Comparison of ENCODE assay signal across 9 cellular contexts in the genomic region with DNA sequence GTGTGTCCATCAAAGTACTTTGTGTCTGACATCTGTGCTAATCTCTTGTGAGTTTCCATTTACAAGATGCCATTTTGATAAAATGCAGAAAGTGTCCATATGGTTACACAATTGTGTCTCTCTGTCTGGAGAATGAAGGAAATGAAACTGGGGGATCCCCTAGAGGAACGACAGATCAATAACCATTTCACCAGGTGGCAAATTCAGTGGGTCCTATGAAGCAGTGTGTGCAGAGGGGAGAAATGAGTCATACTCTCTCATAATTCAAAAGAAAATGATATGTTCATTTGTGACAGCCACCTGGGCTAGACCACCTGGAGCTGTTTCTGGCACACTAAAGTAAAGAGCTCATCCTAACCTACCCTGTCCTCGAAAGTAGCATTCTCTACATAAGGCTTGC. TPM values are rescaled to one million over a fixed set of nuclear protein-coding genes. Genes with fewer than 3 reads are reported as not detected.
A peak's percentile ranks its signal among the peaks of the same experiment; 100 is the strongest.
DNase-seq lines count a peak whose midpoint lies in the region; ATAC-seq and TF ChIP-seq lines count a peak whose summit lies in the region.
"Had no signal": no experiment of that assay in that cellular context is flagged by ENCODE, and none has a peak within 500 bp of the region (broad histone marks: within the 10 kb centered on the region; RNA-seq: fewer than 3 reads in every experiment).

No MANE protein-coding gene starts in this region.

- peak; percentile 89 for ATAC-seq in GM21515 (IDR thresholded peaks at IDR 0.05; ENCODE audit: unreplicated experiment)
- ATAC-seq: HCT116 had no signal

- H3K27ac Mint-ChIP-seq in activated naive CD4-positive, alpha-beta T cell treated with anti-CD3 and anti-CD28 coated beads, Interleukin-2, amount 50 U/mL, for 24 hours: peak overlapping the region; percentile 95

- no peak for TF ChIP-seq EP300 in sigmoid colon (IDR thresholded peaks at IDR 0.05)

- TF ChIP-seq CTCF in GM13976 (IDR thresholded peaks at IDR 0.05; ENCODE audit: borderline replicate concordance, control extremely low read depth, extremely low read depth, insufficient read depth, missing control alignments) (no peak), HL-60 (IDR thresholded peaks at IDR 0.05; ENCODE audit: insufficient read depth, low read length) (no peak), sigmoid colon (IDR thresholded peaks at IDR 0.05) (no peak)

- no peaks in the 10 kb centered on the region for H3K36me3 Mint-ChIP-seq in activated naive CD4-positive, alpha-beta T cell treated with anti-CD3 and anti-CD28 coated beads, Interleukin-2, amount 50 U/mL, for 24 hours

- H3K4me3 ChIP-seq in HL-60 (replicated peaks; ENCODE audit: insufficient read depth, low read length) (no peak overlapping the region), sigmoid colon (no peak overlapping the region)

- no peaks in the 10 kb centered on the region for H3K9me3 Mint-ChIP-seq in activated naive CD4-positive, alpha-beta T cell treated with anti-CD3 and anti-CD28 coated beads, Interleukin-2, amount 50 U/mL, for 24 hours

- H3K27ac ChIP-seq in HL-60 (replicated peaks) (peak overlapping the region; percentile 95), sigmoid colon (no peak overlapping the region)

- WGBS in sigmoid colon, 2 donors: 47 to 57% methylated on average over 2 of the region's 2 CpGs

- no peaks in the 10 kb centered on the region for H3K36me3 ChIP-seq in sigmoid colon

- H3K4me1 Mint-ChIP-seq in activated naive CD4-positive, alpha-beta T cell treated with anti-CD3 and anti-CD28 coated beads, Interleukin-2, amount 50 U/mL, for 24 hours: peaks cover 68% of the 10 kb centered on the region

- no peaks in the 10 kb centered on the region for H3K27me3 Mint-ChIP-seq in activated naive CD4-positive, alpha-beta T cell treated with anti-CD3 and anti-CD28 coated beads, Interleukin-2, amount 50 U/mL, for 24 hours

- in situ Hi-C loops in GM13976 (cut with MboI; ENCODE audit: low sequenced_read_pairs, unreplicated experiment): no loop called here

- peak; percentile 62 for DNase-seq in GM13976 (ENCODE audit: low spot score)
- no peak for DNase-seq in HL-60 (ENCODE audit: low read depth in 1 of 2, low spot score in 1 of 2)
- DNase-seq in NCI-H2227 treated with DMSO at 0.1 percent for 48 hours (lab: John Stamatoyannopoulos, UW): no peak
- DNase-seq in LoVo (ENCODE audit: low spot score): no peak
- DNase-seq in sigmoid colon: no peak
- DNase-seq in NCI-H82 treated with DMSO at 0.1 percent for 48 hours (lab: John Stamatoyannopoulos, UW; ENCODE audit: unreplicated experiment): no peak

- TF ChIP-seq POLR2A in sigmoid colon (IDR thresholded peaks at IDR 0.05): no peak

- H3K27me3 ChIP-seq in HL-60 (ENCODE audit: insufficient read depth, poor library complexity, severe bottlenecking): no peaks in the 10 kb centered on the region
- H3K27me3 ChIP-seq in sigmoid colon: no peaks in the 10 kb centered on the region

- peaks cover 0 to 18% (median 5%) of the 10 kb centered on the region in 4 donors for H3K4me1 ChIP-seq in sigmoid colon

- intact Hi-C loops in sigmoid colon (cut with DNase I): no loop called here

- peak overlapping the region; percentile 73 for H3K4me3 Mint-ChIP-seq in activated naive CD4-positive, alpha-beta T cell treated with anti-CD3 and anti-CD28 coated beads, Interleukin-2, amount 50 U/mL, for 24 hours

- no peaks in the 10 kb centered on the region for H3K9me3 ChIP-seq in sigmoid colon

RNA-seq across cellular contexts. Expression of a gene that starts 10.1 kb away (rescaled TPM):
- 10 to 100 TPM; 52.1 to 67.1 (median 62.0) TPM for total RNA-seq in sigmoid colon
- polyA plus RNA-seq in sigmoid colon: 10 to 100 TPM; 10.8 to 74.9 (median 19.2) TPM
